8 cellular contexts compared by ENCODE assay signal in genomic region chr5:110865400-110866094, GRCh38.
A peak's percentile ranks its signal among the peaks of the same experiment; 100 is the strongest.
DNase-seq lines count a peak whose midpoint lies in the region; ATAC-seq and TF ChIP-seq lines count a peak whose summit lies in the region.

No MANE protein-coding gene starts in this region.

- H3K9me3 ChIP-seq in adipocyte (ENCODE audit: control insufficient read depth, low read length) (no peaks in the 10 kb centered on the region), tibial nerve (peaks cover 0 to 3% (median 0%) of the 10 kb centered on the region in 4 donors)

- H3K36me3 ChIP-seq in KMS-11 (ENCODE audit: insufficient read depth), result no peaks in the 10 kb centered on the region; the same call in 1 of the 2 replicates
- H3K36me3 ChIP-seq in adipocyte (ENCODE audit: control insufficient read depth, insufficient read depth, low read length, severe bottlenecking), result no peaks in the 10 kb centered on the region
- no peaks in the 10 kb centered on the region for H3K36me3 ChIP-seq in tibial nerve

- TF ChIP-seq EP300 in tibial nerve (IDR thresholded peaks at IDR 0.05), result no peak

- no peak overlapping the region for H2AFZ ChIP-seq in KMS-11 (ENCODE audit: low read depth)

- H3K4me3 ChIP-seq in KMS-11 (IDR thresholded peaks at IDR 0.05; ENCODE audit: insufficient read depth, low read depth, low read length), result no peak overlapping the region
- H3K4me3 ChIP-seq in adipocyte (ENCODE audit: low read length), result no peak overlapping the region
- no peak overlapping the region for H3K4me3 ChIP-seq in tibial nerve

- no peak overlapping the region for H3K27ac ChIP-seq in KMS-11
- H3K27ac ChIP-seq in tibial nerve, result no peak overlapping the region

- 73 to 74% methylated on average over 4 of the region's 4 CpGs for WGBS in tibial nerve, 2 donors

- ATAC-seq in GM19023 (IDR thresholded peaks at IDR 0.05; ENCODE audit: unreplicated experiment), result peak; percentile 50
- no peak for ATAC-seq in HG03520 (IDR thresholded peaks at IDR 0.05; ENCODE audit: unreplicated experiment)

- DNase-seq in COLO829 (ENCODE audit: low spot score), result peak; percentile 28
- peak; percentile 27 for DNase-seq in adipocyte (ENCODE audit: low read depth)
- peak; percentile 68 to 69 for DNase-seq in lung microvascular endothelial cell (ENCODE audit: low read depth in 2 of 2)
- DNase-seq in T1000 (lab: John Stamatoyannopoulos, UW), result no peak
- no peak for DNase-seq in tibial nerve (ENCODE audit: low spot score in 2 of 2)

- no peaks in the 10 kb centered on the region for H4K20me1 ChIP-seq in KMS-11 (ENCODE audit: insufficient read depth)

- H3K4me2 ChIP-seq in KMS-11, result no peak overlapping the region

- TF ChIP-seq POLR2A in tibial nerve (IDR thresholded peaks at IDR 0.05), result no peak

- H3K27me3 ChIP-seq in KMS-11 (ENCODE audit: insufficient read depth, low read depth) (no peaks in the 10 kb centered on the region), adipocyte (replicated peaks; ENCODE audit: control insufficient read depth, insufficient read depth, low read length) (no peaks in the 10 kb centered on the region), tibial nerve (no peaks in the 10 kb centered on the region)

- H3K4me1 ChIP-seq in KMS-11 (ENCODE audit: low read depth, poor library complexity, severe bottlenecking) (no peaks in the 10 kb centered on the region), adipocyte (ENCODE audit: control insufficient read depth, insufficient read depth, low read length) (no peaks in the 10 kb centered on the region), tibial nerve (no peaks in the 10 kb centered on the region)

- H3K79me2 ChIP-seq in KMS-11 (ENCODE audit: insufficient read depth, low read depth), result no peaks in the 10 kb centered on the region

- H3K9ac ChIP-seq in KMS-11 (no peak overlapping the region), adipocyte (ENCODE audit: low read length) (no peak overlapping the region)

- peak; percentile 36 for TF ChIP-seq CTCF in KMS-11 (conservative IDR thresholded peaks at IDR 0.05; ENCODE audit: low read depth, low read length)
- TF ChIP-seq CTCF in tibial nerve (IDR thresholded peaks at IDR 0.05), result no peak

Comparison
In these comparisons a context has a peak if more than half of its experiments do, and no peak if none do; other contexts are left out.
1. DNase-seq: peak in COLO829 (single experiment), adipocyte (single experiment) and lung microvascular endothelial cell (2 of 2); none in T1000 (single experiment) and tibial nerve (0 of 2).